In the genomic region with DNA sequence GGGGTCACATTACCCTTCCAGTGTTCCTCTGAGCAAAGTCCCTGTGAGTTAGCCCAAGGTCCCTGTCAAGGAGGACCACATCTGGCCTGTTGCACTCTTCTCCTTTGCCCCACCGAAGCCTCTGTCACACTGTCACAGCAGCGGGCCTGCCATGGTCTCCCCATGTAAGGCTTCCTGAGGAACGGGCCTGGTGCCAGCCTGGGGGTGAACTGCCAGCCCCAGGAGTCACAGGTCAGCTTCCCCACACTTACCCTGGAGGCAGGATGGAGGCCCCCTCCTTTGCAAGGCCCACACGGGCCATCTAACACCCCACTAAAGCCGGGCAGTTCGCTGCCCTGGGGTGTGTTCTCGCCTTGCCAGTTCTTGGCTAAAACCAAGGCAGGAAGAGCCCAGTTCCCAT, we compare ENCODE assay signal across 13 cellular contexts. TPM values are rescaled to one million over a fixed set of nuclear protein-coding genes. Genes with fewer than 3 reads are reported as not detected.
DNase-seq lines count a peak whose midpoint lies in the region; ATAC-seq and TF ChIP-seq lines count a peak whose summit lies in the region.
"Had no signal": no experiment of that assay in that cellular context is flagged by ENCODE, and none has a peak within 500 bp of the region (broad histone marks: within the 10 kb centered on the region; RNA-seq: fewer than 3 reads in every experiment).

No MANE protein-coding gene starts in this region.

- peaks cover 74% of the 10 kb centered on the region for H3K4me1 ChIP-seq in CD8-positive, alpha-beta memory T cell (ENCODE audit: insufficient read depth, low read length)
- peaks cover 67 to 100% (median 98%) of the 10 kb centered on the region in 6 donors for H3K4me1 ChIP-seq in spleen

- intact Hi-C loops in spleen (cut with DNase I; ENCODE audit: low total_unique reads), result no loop called here

- CTCF ChIA-PET in CD8-positive, alpha-beta memory T cell (lab: Charles Lee), result interaction anchor here (1.0 to 1.7 kb wide), 3 partner anchors 15 to 61 kb away, joined by 3 to 7 read pairs (median 4); no protein-coding TSS in a partner anchor
- CTCF ChIA-PET in activated CD8-positive, alpha-beta T cell treated with anti-CD3 and anti-CD28 coated beads, Interleukin-2, amount 10 ng/mL, durations not matched to agents 7 days and 5 days (lab: Charles Lee), result interaction anchor here (1.1 kb wide), 1 partner anchor 10 kb away, joined by 3 read pairs; no protein-coding TSS in a partner anchor

- no peaks in the 10 kb centered on the region for H3K9me3 ChIP-seq in CD8-positive, alpha-beta memory T cell (ENCODE audit: low read length)
- H3K9me3 ChIP-seq in spleen, result no peaks in the 10 kb centered on the region
- H3K9me3 ChIP-seq: MG63 had no signal

- no peak for DNase-seq in CD8-positive, alpha-beta memory T cell
- DNase-seq in activated CD8-positive, alpha-beta T cell treated with anti-CD3 and anti-CD28 coated beads, Interleukin-2, amount 10 ng/mL, durations not matched to agents 7 days and 5 days, result no peak
- peak; percentile 82 for DNase-seq in spleen
- DNase-seq in NCI-H2196 treated with DMSO at 0.1 percent for 48 hours (lab: John Stamatoyannopoulos, UW; ENCODE audit: unreplicated experiment), result no peak
- DNase-seq in NOMO-1 treated with dmso at 0.1 percent for 144 hours (lab: John Stamatoyannopoulos, UW; ENCODE audit: unreplicated experiment), result no peak
- DNase-seq: activated CD4-positive, alpha-beta T cell treated with anti-CD3 and anti-CD28 coated beads for 36 hours; activated naive CD4-positive, alpha-beta T cell treated with anti-CD3 and anti-CD28 coated beads for 36 hours; Calu3; MG63; stimulated activated CD8-positive, alpha-beta memory T cell treated with anti-CD3 and anti-CD28 coated beads, Interleukin-4, amount 100 ng/mL, for 48 hours had no signal

- H3K4me3 ChIP-seq in CD8-positive, alpha-beta memory T cell (ENCODE audit: low read length), result no peak overlapping the region
- peak overlapping the region in 1 of 8 donors; percentile 52 for H3K4me3 ChIP-seq in spleen
- H3K4me3 ChIP-seq: MG63 had no signal

- peaks cover 0 to 6% of the 10 kb centered on the region in 2 donors for H3K27me3 Mint-ChIP-seq in CD8-positive, alpha-beta memory T cell
- H3K27me3 Mint-ChIP-seq in activated CD8-positive, alpha-beta T cell treated with anti-CD3 and anti-CD28 coated beads, Interleukin-2, amount 10 ng/mL, durations not matched to agents 7 days and 5 days (ENCODE audit: low read depth), result no peaks in the 10 kb centered on the region
- H3K27me3 Mint-ChIP-seq: activated CD4-positive, alpha-beta T cell treated with anti-CD3 and anti-CD28 coated beads for 36 hours had no signal

- no peak for TF ChIP-seq CTCF in spleen (IDR thresholded peaks at IDR 0.05 in 8 of 11, conservative IDR thresholded peaks at IDR 0.05 in 3 of 11)

- POLR2A ChIA-PET in CD8-positive, alpha-beta memory T cell (lab: Charles Lee), result no interaction called here
- POLR2A ChIA-PET in activated CD8-positive, alpha-beta T cell treated with anti-CD3 and anti-CD28 coated beads, Interleukin-2, amount 10 ng/mL, durations not matched to agents 7 days and 5 days (lab: Charles Lee), result interaction anchor here (1.1 to 1.4 kb wide), 3 partner anchors 14 to 273 kb away, joined by 3 to 4 read pairs (median 4); partner anchors contain the start of gene TNFRSF1B

- H3K27ac ChIP-seq in CD8-positive, alpha-beta memory T cell (ENCODE audit: low read depth, low read length), result no peak overlapping the region
- H3K27ac ChIP-seq in layer of hippocampus (ENCODE audit: low read depth, low read length) (peak overlapping the region; percentile 82), spleen (peak overlapping the region; percentile 38 to 99 (median 98))

- no peaks in the 10 kb centered on the region for H3K27me3 ChIP-seq in CD8-positive, alpha-beta memory T cell (ENCODE audit: insufficient read depth, low read length, poor library complexity, severe bottlenecking)
- H3K27me3 ChIP-seq in layer of hippocampus (ENCODE audit: control insufficient read depth, insufficient read depth, low read length) (no peaks in the 10 kb centered on the region), spleen (replicated peaks in 1 of 7) (no peaks in the 10 kb centered on the region)
- H3K27me3 ChIP-seq: MG63 had no signal

- H3K9me3 Mint-ChIP-seq in CD8-positive, alpha-beta memory T cell, result no peaks in the 10 kb centered on the region
- no peaks in the 10 kb centered on the region for H3K9me3 Mint-ChIP-seq in activated CD8-positive, alpha-beta T cell treated with anti-CD3 and anti-CD28 coated beads, Interleukin-2, amount 10 ng/mL, durations not matched to agents 7 days and 5 days (ENCODE audit: insufficient read depth)
- H3K9me3 Mint-ChIP-seq: activated naive CD4-positive, alpha-beta T cell treated with anti-CD3 and anti-CD28 coated beads for 36 hours had no signal

- H3K4me3 Mint-ChIP-seq in CD8-positive, alpha-beta memory T cell, result peak overlapping the region in 1 of 7 donors; percentile 56
- H3K4me3 Mint-ChIP-seq in activated CD8-positive, alpha-beta T cell treated with anti-CD3 and anti-CD28 coated beads, Interleukin-2, amount 10 ng/mL, durations not matched to agents 7 days and 5 days, result no peak overlapping the region
- H3K4me3 Mint-ChIP-seq: activated CD4-positive, alpha-beta T cell treated with anti-CD3 and anti-CD28 coated beads for 36 hours; activated naive CD4-positive, alpha-beta T cell treated with anti-CD3 and anti-CD28 coated beads for 36 hours had no signal

- peak overlapping the region; percentile 34 to 100 (median 92) for H3K27ac Mint-ChIP-seq in CD8-positive, alpha-beta memory T cell
- peak overlapping the region; percentile 52 for H3K27ac Mint-ChIP-seq in activated CD8-positive, alpha-beta T cell treated with anti-CD3 and anti-CD28 coated beads, Interleukin-2, amount 10 ng/mL, durations not matched to agents 7 days and 5 days
- H3K27ac Mint-ChIP-seq: activated CD4-positive, alpha-beta T cell treated with anti-CD3 and anti-CD28 coated beads for 36 hours; activated naive CD4-positive, alpha-beta T cell treated with anti-CD3 and anti-CD28 coated beads for 36 hours had no signal

- TF ChIP-seq POLR2A in spleen (IDR thresholded peaks at IDR 0.05), result no peak

- no peak for ATAC-seq in activated CD8-positive, alpha-beta T cell treated with anti-CD3 and anti-CD28 coated beads, Interleukin-2, amount 10 ng/mL, durations not matched to agents 7 days and 5 days
- no peak for ATAC-seq in HG03175 (IDR thresholded peaks at IDR 0.05; ENCODE audit: unreplicated experiment)
- ATAC-seq: activated CD4-positive, alpha-beta T cell treated with anti-CD3 and anti-CD28 coated beads for 36 hours had no signal

- peaks cover 82 to 94% (median 85%) of the 10 kb centered on the region in 3 donors for H3K4me1 Mint-ChIP-seq in CD8-positive, alpha-beta memory T cell
- H3K4me1 Mint-ChIP-seq in activated CD8-positive, alpha-beta T cell treated with anti-CD3 and anti-CD28 coated beads, Interleukin-2, amount 10 ng/mL, durations not matched to agents 7 days and 5 days (ENCODE audit: low read depth), result peaks cover 84% of the 10 kb centered on the region

- WGBS in spleen, 5 donors, result 50 to 83% (median 69%) methylated on average over 4 to 7 of the region's 7 CpGs

- no peaks in the 10 kb centered on the region for H3K36me3 ChIP-seq in CD8-positive, alpha-beta memory T cell (ENCODE audit: insufficient read depth, low read length)
- peaks cover 0 to 74% (median 0%) of the 10 kb centered on the region in 6 donors for H3K36me3 ChIP-seq in spleen
- H3K36me3 ChIP-seq: MG63 had no signal

- peaks cover 0 to 42% (median 0%) of the 10 kb centered on the region in 3 donors for H3K36me3 Mint-ChIP-seq in CD8-positive, alpha-beta memory T cell
- H3K36me3 Mint-ChIP-seq in activated CD8-positive, alpha-beta T cell treated with anti-CD3 and anti-CD28 coated beads, Interleukin-2, amount 10 ng/mL, durations not matched to agents 7 days and 5 days (ENCODE audit: low read depth), result peaks cover 69% of the 10 kb centered on the region

RNA-seq across cellular contexts. Expression of gene TNFRSF1B, which starts 14.1 kb away (rescaled TPM):
- 100 to 1,000 TPM; 169 to 174 TPM for total RNA-seq in CD8-positive, alpha-beta memory T cell
- 164 TPM for polyA plus RNA-seq in CD8-positive, alpha-beta memory T cell
- 100 to 1,000 TPM; 274 to 284 TPM for total RNA-seq in activated CD8-positive, alpha-beta T cell treated with anti-CD3 and anti-CD28 coated beads, Interleukin-2, amount 10 ng/mL, durations not matched to agents 7 days and 5 days
- total RNA-seq in spleen, result 100 to 1,000 TPM; 142 to 233 (median 183) TPM
- 10 to 100 TPM; 28.5 to 63.2 (median 36.8) TPM for polyA plus RNA-seq in spleen
- polyA plus RNA-seq: neural cell had no signal

RNA-seq across cellular contexts. Expression of gene VPS13D, which starts 48.9 kb away (rescaled TPM):
- 10 to 100 TPM; 24.1 to 28.5 TPM for total RNA-seq in CD8-positive, alpha-beta memory T cell
- polyA plus RNA-seq in CD8-positive, alpha-beta memory T cell, result 9.7 TPM
- 10 to 100 TPM; 32.5 to 39.9 TPM for total RNA-seq in activated CD8-positive, alpha-beta T cell treated with anti-CD3 and anti-CD28 coated beads, Interleukin-2, amount 10 ng/mL, durations not matched to agents 7 days and 5 days
- total RNA-seq in spleen, result 100 to 1,000 TPM in 1 of 7 donors, 10 to 100 TPM in 6; 70.3 to 108 (median 93.7) TPM
- polyA plus RNA-seq in spleen, result 10 to 100 TPM; 10.1 to 15.3 (median 10.5) TPM
